ENCODE assay signal across 8 cellular contexts in the genomic region with DNA sequence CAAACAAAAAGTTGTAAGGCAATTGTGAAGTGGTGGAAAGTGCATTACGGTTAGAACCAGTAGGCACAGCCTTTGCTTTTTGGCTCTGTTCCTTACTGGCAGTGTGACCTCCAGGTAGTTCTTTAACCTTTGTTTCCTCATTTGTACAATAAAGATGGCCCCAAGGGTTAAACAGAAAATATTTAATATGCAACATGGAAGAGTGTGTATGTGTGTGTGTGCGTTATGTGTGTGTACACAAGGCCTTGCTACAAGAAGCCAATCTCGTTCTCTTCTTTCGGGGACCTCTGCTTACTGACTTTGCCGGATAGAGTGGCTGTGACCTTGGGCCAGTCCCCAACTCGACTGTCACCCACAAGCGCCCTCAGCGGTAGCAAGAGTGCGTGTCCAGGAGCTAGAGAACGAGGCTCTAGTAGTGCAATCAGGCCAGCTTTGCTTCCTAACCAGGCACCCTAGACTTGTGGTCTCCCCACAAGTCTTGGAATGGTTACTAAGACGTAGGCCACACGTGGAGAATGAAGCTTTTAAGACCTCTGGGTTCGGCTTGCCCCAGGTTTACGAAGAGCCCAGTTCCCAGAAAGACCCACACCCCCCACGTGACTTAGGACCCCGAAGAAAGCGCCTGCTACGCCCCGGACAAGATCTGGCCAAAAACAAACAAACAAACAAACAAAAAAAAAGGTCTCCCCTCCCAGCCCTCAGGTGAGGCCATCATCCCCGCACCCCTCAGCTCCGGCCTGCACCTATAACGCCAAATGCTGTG. TPM values are rescaled to one million over a fixed set of nuclear protein-coding genes. Genes with fewer than 3 reads are reported as not detected.
A peak's percentile ranks its signal among the peaks of the same experiment; 100 is the strongest.
DNase-seq lines count a peak whose midpoint lies in the region; ATAC-seq and TF ChIP-seq lines count a peak whose summit lies in the region.

No MANE protein-coding gene starts in this region.

- DNase-seq in BE2C (peak; percentile 56), Karpas-422 (peak; percentile 84), T-helper 9 cell (peak; percentile 6), colonic mucosa (peak; percentile 67)
- DNase-seq in stimulated activated effector memory CD8-positive, alpha-beta T cell treated with anti-CD3 and anti-CD28 coated beads, Interleukin-12 subunit alpha, Interleukin-12 subunit beta, amount 100 ng/mL, for 72 hours (ENCODE audit: low spot score in 2 of 2), result peak; percentile 20 to 77

- H3K9me3 ChIP-seq in BE2C, result no peaks in the 10 kb centered on the region
- 0 out of 2 replicates have a peak, but pooled peaks cover 1% of the 10 kb centered on the region for H3K9me3 ChIP-seq in Karpas-422 (ENCODE audit: low read length)
- H3K9me3 ChIP-seq in colonic mucosa, result no peaks in the 10 kb centered on the region
- H3K9me3 ChIP-seq in liver (ENCODE audit: control insufficient read depth in 4 of 4, low read length in 3 of 4), result no peaks in the 10 kb centered on the region

- H3K27me3 ChIP-seq in BE2C, result no peaks in the 10 kb centered on the region
- no peaks in the 10 kb centered on the region for H3K27me3 ChIP-seq in Karpas-422 (ENCODE audit: low read length)
- H3K27me3 ChIP-seq in colonic mucosa, result no peaks in the 10 kb centered on the region
- no peaks in the 10 kb centered on the region for H3K27me3 ChIP-seq in liver (ENCODE audit: control insufficient read depth in 4 of 4, insufficient read depth in 4 of 4, low read length in 3 of 4)

- peak overlapping the region; percentile 81 for H3K27ac ChIP-seq in Karpas-422 (ENCODE audit: low read length)
- H3K27ac ChIP-seq in colonic mucosa, result peak overlapping the region; percentile 79
- peak overlapping the region; percentile 79 to 93 for H3K27ac ChIP-seq in liver (ENCODE audit: low read depth in 1 of 2, low read length in 2 of 2)

- H3K4me1 ChIP-seq in BE2C (peaks cover 8% of the 10 kb centered on the region), Karpas-422 (ENCODE audit: low read length) (peaks cover 54% of the 10 kb centered on the region), colonic mucosa (peaks cover 22% of the 10 kb centered on the region), liver (ENCODE audit: control insufficient read depth in 4 of 4, insufficient read depth in 4 of 4, low read length in 3 of 4) (peaks cover 6 to 51% (median 46%) of the 10 kb centered on the region in 4 donors)

- intact Hi-C loops in colonic mucosa (cut with DNase I), result no loop called here

- H3K4me3 ChIP-seq in BE2C (ENCODE audit: low read depth, low read length) (peak overlapping the region; percentile 95), Karpas-422 (ENCODE audit: low read length) (peak overlapping the region; percentile 91), colonic mucosa (peak overlapping the region; percentile 62), liver (ENCODE audit: low read depth in 1 of 3, low read length in 3 of 3) (peak overlapping the region; percentile 79 to 92 (median 81))

- WGBS in liver, result 2% methylated on average over 22 of the region's 22 CpGs

- H3K9me3 Mint-ChIP-seq in stimulated activated effector memory CD8-positive, alpha-beta T cell treated with anti-CD3 and anti-CD28 coated beads, Interleukin-12 subunit alpha, Interleukin-12 subunit beta, amount 100 ng/mL, for 72 hours, result no peaks in the 10 kb centered on the region

- peak overlapping the region; percentile 99 for H3K4me3 Mint-ChIP-seq in stimulated activated effector memory CD8-positive, alpha-beta T cell treated with anti-CD3 and anti-CD28 coated beads, Interleukin-12 subunit alpha, Interleukin-12 subunit beta, amount 100 ng/mL, for 72 hours

- TF ChIP-seq RAD21 in liver (IDR thresholded peaks at IDR 0.05), result peak in 1 of 2 donors; percentile 2

- peaks cover 34% of the 10 kb centered on the region for H3K36me3 Mint-ChIP-seq in stimulated activated effector memory CD8-positive, alpha-beta T cell treated with anti-CD3 and anti-CD28 coated beads, Interleukin-12 subunit alpha, Interleukin-12 subunit beta, amount 100 ng/mL, for 72 hours

- H3K4me2 ChIP-seq in Karpas-422 (ENCODE audit: low read depth, low read length, poor library complexity, severe bottlenecking), result peak overlapping the region; percentile 88

- H3K36me3 ChIP-seq in BE2C (peaks cover 9% of the 10 kb centered on the region), Karpas-422 (ENCODE audit: insufficient read depth, low read length) (peaks cover 17% of the 10 kb centered on the region), colonic mucosa (no peaks in the 10 kb centered on the region), liver (ENCODE audit: control insufficient read depth in 4 of 4, insufficient read depth in 3 of 4, low read depth in 1 of 4, low read length in 3 of 4) (peaks cover 0 to 8% (median 4%) of the 10 kb centered on the region in 4 donors)

- H3K27ac Mint-ChIP-seq in stimulated activated effector memory CD8-positive, alpha-beta T cell treated with anti-CD3 and anti-CD28 coated beads, Interleukin-12 subunit alpha, Interleukin-12 subunit beta, amount 100 ng/mL, for 72 hours, result peak overlapping the region; percentile 99

- H3K4me1 Mint-ChIP-seq in stimulated activated effector memory CD8-positive, alpha-beta T cell treated with anti-CD3 and anti-CD28 coated beads, Interleukin-12 subunit alpha, Interleukin-12 subunit beta, amount 100 ng/mL, for 72 hours, result peaks cover 77% of the 10 kb centered on the region

- peak overlapping the region; percentile 36; the same call in 1 of the 2 replicates for H2AFZ ChIP-seq in Karpas-422 (ENCODE audit: low read length)

- no peaks in the 10 kb centered on the region; the same call in 1 of the 2 replicates for H4K20me1 ChIP-seq in Karpas-422 (ENCODE audit: insufficient read depth, low read depth, low read length)

- peaks cover 86% of the 10 kb centered on the region for H3K79me2 ChIP-seq in Karpas-422 (ENCODE audit: low read length)

- no peaks in the 10 kb centered on the region for H3K9me2 ChIP-seq in Karpas-422 (replicated peaks; ENCODE audit: insufficient read depth, low read length)

- ATAC-seq in GM19043 (IDR thresholded peaks at IDR 0.05; ENCODE audit: low read depth, unreplicated experiment) (peak; percentile 4), HG02981 (IDR thresholded peaks at IDR 0.05; ENCODE audit: unreplicated experiment) (no peak)
- ATAC-seq in stimulated activated effector memory CD8-positive, alpha-beta T cell treated with anti-CD3 and anti-CD28 coated beads, Interleukin-12 subunit alpha, Interleukin-12 subunit beta, amount 100 ng/mL, for 72 hours, result peak; percentile 31

- peak; percentile 22 for TF ChIP-seq CTCF in BE2C (IDR thresholded peaks at IDR 0.05; ENCODE audit: low read depth, low read length)
- no peak for TF ChIP-seq CTCF in colonic mucosa (IDR thresholded peaks at IDR 0.05)
- no peak for TF ChIP-seq CTCF in liver (IDR thresholded peaks at IDR 0.05; ENCODE audit: low read depth, low read length, missing input control)

- H3K9ac ChIP-seq in Karpas-422 (ENCODE audit: low read length) (peak overlapping the region; percentile 91), colonic mucosa (ENCODE audit: low read depth in 2 of 2, low read length in 2 of 2) (peak overlapping the region; percentile 75 to 90), liver (ENCODE audit: low read depth in 1 of 2, low read length in 2 of 2) (peak overlapping the region; percentile 86)

TF ChIP-seq in liver, 16 proteins besides CTCF, POLR2A, EP300 and RAD21 (continues in another document):
- TF ChIP-seq HNF4G (IDR thresholded peaks at IDR 0.05), result no peak
- peak; percentile 52 for TF ChIP-seq YY1 (IDR thresholded peaks at IDR 0.05)
- peak; percentile 81 to 90 for TF ChIP-seq RXRA (IDR thresholded peaks at IDR 0.05)
- no peak for TF ChIP-seq JUND (IDR thresholded peaks at IDR 0.05)
- TF ChIP-seq TAF1 (conservative IDR thresholded peaks at IDR 0.05), result peak; percentile 25
- TF ChIP-seq, protein P1, sequence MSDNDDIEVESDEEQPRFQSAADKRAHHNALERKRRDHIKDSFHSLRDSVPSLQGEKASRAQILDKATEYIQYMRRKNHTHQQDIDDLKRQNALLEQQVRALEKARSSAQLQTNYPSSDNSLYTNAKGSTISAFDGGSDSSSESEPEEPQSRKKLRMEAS (IDR thresholded peaks at IDR 0.05), result peak; percentile 43
- TF ChIP-seq, protein P2, sequence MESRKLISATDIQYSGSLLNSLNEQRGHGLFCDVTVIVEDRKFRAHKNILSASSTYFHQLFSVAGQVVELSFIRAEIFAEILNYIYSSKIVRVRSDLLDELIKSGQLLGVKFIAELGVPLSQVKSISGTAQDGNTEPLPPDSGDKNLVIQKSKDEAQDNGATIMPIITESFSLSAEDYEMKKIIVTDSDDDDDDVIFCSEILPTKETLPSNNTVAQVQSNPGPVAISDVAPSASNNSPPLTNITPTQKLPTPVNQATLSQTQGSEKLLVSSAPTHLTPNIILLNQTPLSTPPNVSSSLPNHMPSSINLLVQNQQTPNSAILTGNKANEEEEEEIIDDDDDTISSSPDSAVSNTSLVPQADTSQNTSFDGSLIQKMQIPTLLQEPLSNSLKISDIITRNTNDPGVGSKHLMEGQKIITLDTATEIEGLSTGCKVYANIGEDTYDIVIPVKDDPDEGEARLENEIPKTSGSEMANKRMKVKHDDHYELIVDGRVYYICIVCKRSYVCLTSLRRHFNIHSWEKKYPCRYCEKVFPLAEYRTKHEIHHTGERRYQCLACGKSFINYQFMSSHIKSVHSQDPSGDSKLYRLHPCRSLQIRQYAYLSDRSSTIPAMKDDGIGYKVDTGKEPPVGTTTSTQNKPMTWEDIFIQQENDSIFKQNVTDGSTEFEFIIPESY (IDR thresholded peaks at IDR 0.05), result no peak

RNA-seq across cellular contexts. Expression of a gene that starts 0.6 kb away (rescaled TPM):
- 66.6 TPM for polyA plus RNA-seq in BE2C (2012; ENCODE audit: insufficient read depth, insufficient read length, low read depth)
- 106 and 129 TPM in 2 replicates for total RNA-seq in Karpas-422 (2014; rRNA removed; shearing (Covaris generic); ENCODE audit: low replicate concordance)
- total RNA-seq in colonic mucosa (10 to 100 TPM; 88.7 to 98.3 TPM), liver (100 to 1,000 TPM; 124 to 147 TPM)
- 100 to 1,000 TPM; 171 to 404 TPM for polyA plus RNA-seq in liver

RNA-seq across cellular contexts. Expression of a gene that starts 2.7 kb away (rescaled TPM):
- polyA plus RNA-seq in BE2C (2012; ENCODE audit: insufficient read depth, insufficient read length, low read depth), result 120 TPM
- 52.0 and 55.5 TPM in 2 replicates for total RNA-seq in Karpas-422 (2014; rRNA removed; shearing (Covaris generic); ENCODE audit: low replicate concordance)
- total RNA-seq in colonic mucosa (100 to 1,000 TPM; 116 to 125 TPM), liver (10 to 100 TPM; 40.0 to 67.4 TPM)
- 10 to 100 TPM; 44.4 to 45.6 TPM for polyA plus RNA-seq in liver

RNA-seq across cellular contexts. Expression of a gene that starts 46.8 kb away (rescaled TPM):
- polyA plus RNA-seq in BE2C (2012; ENCODE audit: insufficient read depth, insufficient read length, low read depth), result 0.40 TPM
- 40.4 and 56.4 TPM in 2 replicates for total RNA-seq in Karpas-422 (2014; rRNA removed; shearing (Covaris generic); ENCODE audit: low replicate concordance)
- total RNA-seq in colonic mucosa (10 to 100 TPM; 23.7 to 26.5 TPM), liver (1 to 10 TPM; 1.1 to 3.6 TPM)
- 1 to 10 TPM; 1.0 to 1.1 TPM for polyA plus RNA-seq in liver

RNA-seq across cellular contexts. Expression of a gene that starts 58.5 kb away (rescaled TPM):
- 2.1 TPM for polyA plus RNA-seq in BE2C (2012; ENCODE audit: insufficient read depth, insufficient read length, low read depth)
- total RNA-seq in Karpas-422 (2014; rRNA removed; shearing (Covaris generic); ENCODE audit: low replicate concordance), result 51.5 and 71.4 TPM in 2 replicates
- total RNA-seq in colonic mucosa (under 1 TPM; 0.15 to 0.29 TPM), liver (10 to 100 TPM in 1 of 2 donors, 1 to 10 TPM in 1; 2.2 to 37.4 TPM)
- polyA plus RNA-seq in liver, result 1 to 10 TPM; 2.4 to 3.7 TPM

Comparison
In these comparisons a context has a peak if more than half of its experiments do, and no peak if none do; other contexts are left out.
1. DNase-seq: peak in every context shown above with its lines; median percentile 84 in Karpas-422; 67 in colonic mucosa; 56 in BE2C; 48 in stimulated activated effector memory CD8-positive, alpha-beta T cell treated with anti-CD3 and anti-CD28 coated beads, Interleukin-12 subunit alpha, Interleukin-12 subunit beta, amount 100 ng/mL, for 72 hours; 6 in T-helper 9 cell.